ENCODE assay signal across 28 cellular contexts in the genomic region with DNA sequence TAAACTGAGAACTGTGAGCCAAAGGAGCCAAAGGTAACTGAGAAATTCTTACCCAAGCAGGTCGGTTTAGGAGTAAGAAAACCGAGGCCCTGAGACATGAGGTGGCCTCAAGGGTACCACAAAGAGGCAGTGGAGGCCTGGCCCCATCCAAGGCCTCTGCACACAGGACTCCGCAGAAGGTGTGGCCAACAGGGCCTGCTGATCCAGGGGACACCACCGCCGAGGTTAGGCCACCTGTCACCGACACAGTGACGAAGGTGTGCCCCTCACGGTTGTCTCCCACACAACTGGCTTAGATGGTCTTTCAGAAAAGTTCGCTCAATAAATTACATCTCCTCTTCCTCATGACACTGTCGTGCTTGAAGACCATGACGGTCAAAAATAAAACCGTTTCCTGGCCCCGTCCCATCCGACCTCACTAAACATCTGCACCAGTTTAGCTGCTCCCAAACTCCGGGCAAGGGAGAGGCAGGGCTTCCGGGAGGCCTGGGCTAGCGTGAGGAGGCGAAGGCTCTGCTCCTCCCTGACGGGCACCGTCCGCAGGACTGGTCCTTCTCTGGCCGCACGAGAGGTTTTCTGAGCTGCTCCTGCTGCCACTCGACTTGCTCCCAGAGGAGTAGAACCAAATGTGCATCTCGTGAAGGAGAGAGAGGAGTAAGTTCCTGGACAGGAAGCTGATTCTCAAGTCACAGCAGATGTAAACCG.
"Had no signal": no experiment of that assay in that cellular context is flagged by ENCODE, and none has a peak within 500 bp of the region (broad histone marks: within the 10 kb centered on the region; RNA-seq: fewer than 3 reads in every experiment).

No MANE protein-coding gene starts in this region.

- H3K4me1 ChIP-seq: parathyroid adenoma, psoas muscle, right lobe of liver, sigmoid colon, stomach, thyroid gland, tibial nerve, upper lobe of left lung, vagina had no signal

- H3K27ac ChIP-seq: ovary, parathyroid adenoma, psoas muscle, right lobe of liver, sigmoid colon, stomach, thoracic aorta, thyroid gland, tibial nerve, upper lobe of left lung, vagina had no signal

- FAIRE-seq: small intestine, urothelium cell line had no signal

- H3K27me3 Mint-ChIP-seq: natural killer cell treated with Interleukin-12 subunit alpha and Interleukin-12 subunit beta and Interleukin-15 and Interleukin-18, amount 100 ng/mL, for 72 hours; stimulated activated naive CD8-positive, alpha-beta T cell treated with anti-CD3 and anti-CD28 coated beads, Interleukin-15, Interleukin-2, amounts not matched to agents 100 ng/mL and 50 ng/mL, for 24 hours had no signal

- H3K27me3 ChIP-seq: ovary, right lobe of liver, sigmoid colon, thyroid gland, tibial nerve, upper lobe of left lung, vagina had no signal

- H3K9ac ChIP-seq: parathyroid adenoma had no signal

- H3K36me3 Mint-ChIP-seq: stimulated activated effector memory CD8-positive, alpha-beta T cell treated with anti-CD3 and anti-CD28 coated beads, Interleukin-12 subunit alpha, Interleukin-12 subunit beta, amount 100 ng/mL, for 72 hours had no signal

- ATAC-seq: natural killer cell treated with Interleukin-12 subunit alpha and Interleukin-12 subunit beta and Interleukin-15 and Interleukin-18, amount 100 ng/mL, for 72 hours; psoas muscle; right cardiac atrium; right lobe of liver; stimulated activated effector memory CD8-positive, alpha-beta T cell treated with anti-CD3 and anti-CD28 coated beads, Interleukin-12 subunit alpha, Interleukin-12 subunit beta, amount 100 ng/mL, for 72 hours; stimulated activated naive B cell treated with anti-CD40 and anti-IgM and Interleukin-4, amounts not matched to agents 10 μg/mL and 1 μg/mL and 100 μg/mL, for 72 hours had no signal

- DNase-seq: nephron progenitor cell; occipital lobe; ovary; posterior cingulate gyrus; psoas muscle; right cardiac atrium; right lobe of liver; sigmoid colon; small intestine; stimulated activated CD4-positive, alpha-beta T cell treated with anti-CD3 and anti-CD28 coated beads, Interleukin-15, amount 100 ng/mL, for 24 hours; stimulated activated CD4-positive, alpha-beta T cell treated with anti-CD3 and anti-CD28 coated beads, Interleukin-2, amount 100 ng/mL, for 24 hours; stimulated activated CD4-positive, alpha-beta T cell treated with anti-CD3 and anti-CD28 coated beads, Interleukin-2, amount 100 ng/mL, for 48 hours; stimulated activated CD4-positive, alpha-beta T cell treated with anti-CD3 and anti-CD28 coated beads, Interleukin-4, amount 100 ng/mL, for 24 hours; stimulated activated naive B cell treated with anti-CD40 and anti-IgM and Interleukin-4, amounts not matched to agents 10 μg/mL and 1 μg/mL and 100 μg/mL, for 72 hours; stimulated activated naive CD4-positive, alpha-beta T cell treated with Interleukin-2 at 50 U/mL for 16 hours; stomach; thyroid gland had no signal

- H3K4me3 Mint-ChIP-seq: natural killer cell treated with Interleukin-12 subunit alpha and Interleukin-12 subunit beta and Interleukin-15 and Interleukin-18, amount 100 ng/mL, for 72 hours; nephron progenitor cell; neural crest cell; stimulated activated effector memory CD8-positive, alpha-beta T cell treated with anti-CD3 and anti-CD28 coated beads, Interleukin-12 subunit alpha, Interleukin-12 subunit beta, amount 100 ng/mL, for 72 hours; stimulated activated naive B cell treated with anti-CD40 and anti-IgM and Interleukin-4, amounts not matched to agents 10 μg/mL and 1 μg/mL and 100 μg/mL, for 72 hours; stimulated activated naive CD8-positive, alpha-beta T cell treated with anti-CD3 and anti-CD28 coated beads, Interleukin-15, Interleukin-2, amounts not matched to agents 100 ng/mL and 50 ng/mL, for 24 hours had no signal

- H3K4me1 Mint-ChIP-seq: stimulated activated effector memory CD8-positive, alpha-beta T cell treated with anti-CD3 and anti-CD28 coated beads, Interleukin-12 subunit alpha, Interleukin-12 subunit beta, amount 100 ng/mL, for 72 hours; stimulated activated naive B cell treated with anti-CD40 and anti-IgM and Interleukin-4, amounts not matched to agents 10 μg/mL and 1 μg/mL and 100 μg/mL, for 72 hours had no signal

- H3K36me3 ChIP-seq: ovary, right lobe of liver, sigmoid colon, stomach, thoracic aorta, thyroid gland, tibial nerve, upper lobe of left lung, vagina had no signal

- H2AFZ ChIP-seq: parathyroid adenoma had no signal

- H3K27ac Mint-ChIP-seq: natural killer cell treated with Interleukin-12 subunit alpha and Interleukin-12 subunit beta and Interleukin-15 and Interleukin-18, amount 100 ng/mL, for 72 hours; nephron progenitor cell; progenitor cell of endocrine pancreas; stimulated activated effector memory CD8-positive, alpha-beta T cell treated with anti-CD3 and anti-CD28 coated beads, Interleukin-12 subunit alpha, Interleukin-12 subunit beta, amount 100 ng/mL, for 72 hours; stimulated activated naive B cell treated with anti-CD40 and anti-IgM and Interleukin-4, amounts not matched to agents 10 μg/mL and 1 μg/mL and 100 μg/mL, for 72 hours; stimulated activated naive CD8-positive, alpha-beta T cell treated with anti-CD3 and anti-CD28 coated beads, Interleukin-15, Interleukin-2, amounts not matched to agents 100 ng/mL and 50 ng/mL, for 24 hours had no signal

- H3K4me3 ChIP-seq: ovary, psoas muscle, right lobe of liver, sigmoid colon, stomach, thoracic aorta, thyroid gland, tibial nerve, upper lobe of left lung, vagina had no signal

- H3K9me3 Mint-ChIP-seq: neural crest cell; stimulated activated effector memory CD8-positive, alpha-beta T cell treated with anti-CD3 and anti-CD28 coated beads, Interleukin-12 subunit alpha, Interleukin-12 subunit beta, amount 100 ng/mL, for 72 hours; stimulated activated naive CD8-positive, alpha-beta T cell treated with anti-CD3 and anti-CD28 coated beads, Interleukin-15, Interleukin-2, amounts not matched to agents 100 ng/mL and 50 ng/mL, for 24 hours had no signal

- H3K79me2 ChIP-seq: parathyroid adenoma had no signal

- H3K9me3 ChIP-seq: ovary, psoas muscle, right lobe of liver, sigmoid colon, thoracic aorta, thyroid gland, upper lobe of left lung, vagina had no signal
